Comparison of ENCODE assay signal across 8 cellular contexts in the genomic region with DNA sequence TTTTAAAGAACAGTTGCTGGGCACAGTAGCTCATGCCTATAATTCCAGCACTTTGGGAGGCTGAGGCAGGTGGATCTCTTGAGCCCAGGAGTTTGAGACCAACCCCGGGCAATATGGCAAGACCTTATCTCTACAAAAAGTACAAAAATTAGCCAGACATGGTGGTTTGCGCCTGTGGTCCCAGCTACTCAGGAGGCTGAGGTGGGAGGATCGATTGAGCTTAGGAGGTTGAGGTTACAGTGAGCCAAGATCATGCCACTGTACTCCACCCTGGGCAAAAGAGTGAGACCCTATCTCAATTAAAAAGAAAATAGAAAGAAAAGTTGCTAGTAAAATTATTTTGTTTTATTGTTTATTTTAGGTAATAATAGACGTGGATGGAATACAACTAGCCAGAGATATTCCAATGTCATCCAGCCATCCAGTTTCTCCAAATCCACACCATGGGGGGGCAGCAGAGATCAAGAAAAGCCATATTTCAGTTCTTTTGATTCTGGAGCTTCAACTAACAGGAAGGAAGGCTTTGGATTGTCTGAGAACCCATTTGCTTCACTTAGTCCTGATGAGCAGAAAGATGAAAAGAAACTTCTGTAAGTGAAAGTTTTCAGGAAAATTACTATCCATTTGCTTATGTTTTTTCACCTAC. TPM values are rescaled to one million over a fixed set of nuclear protein-coding genes. Genes with fewer than 3 reads are reported as not detected.
DNase-seq lines count a peak whose midpoint lies in the region; TF ChIP-seq lines count a peak whose summit lies in the region.

No MANE protein-coding gene starts in this region.

- intact Hi-C loops in colonic mucosa (cut with DNase I) = loop anchor here (5.0 kb wide), 1 partner anchor 83 kb away; no protein-coding TSS in a partner anchor

- peaks cover 4 to 66% (median 37%) of the 10 kb centered on the region in 11 experiments; a peak in 19 of 22 replicates for H4K20me1 ChIP-seq in BLaER1 treated with 17β-estradiol and CSF1 and Interleukin-3, amounts not matched to agents 10 nM and 100 nM
- peaks cover 3% of the 10 kb centered on the region for H4K20me1 ChIP-seq in osteoblast (ENCODE audit: insufficient read depth, low read length)

- peaks cover 46 to 60% (median 52%) of the 10 kb centered on the region in 11 experiments for H3K36me3 ChIP-seq in BLaER1 treated with 17β-estradiol and CSF1 and Interleukin-3, amounts not matched to agents 10 nM and 100 nM
- H3K36me3 ChIP-seq in colonic mucosa (no peaks in the 10 kb centered on the region), osteoblast (ENCODE audit: insufficient read depth, low read length) (peaks cover 38% of the 10 kb centered on the region)

- H3K27ac ChIP-seq in BLaER1 treated with 17β-estradiol and CSF1 and Interleukin-3, amounts not matched to agents 10 nM and 100 nM = no peak overlapping the region
- no peak overlapping the region for H3K27ac ChIP-seq in colonic mucosa
- no peak overlapping the region for H3K27ac ChIP-seq in osteoblast (ENCODE audit: low read depth, low read length)

- DNase-seq in GM13977 (ENCODE audit: low spot score) (no peak), NCI-H748 treated with DMSO at 0.1 percent for 48 hours (lab: John Stamatoyannopoulos, UW) (peak; percentile 9), colonic mucosa (peak; percentile 64), osteoblast (ENCODE audit: insufficient read length, low spot score, missing footprints) (peak; percentile 86), GOT3 (lab: John Stamatoyannopoulos, UW) (no peak)
- DNase-seq in stimulated activated naive CD4-positive, alpha-beta T cell treated with Interleukin-2 at 50 U/mL for 16 hours (lab: John Stamatoyannopoulos, UW) = no peak
- DNase-seq in central memory CD4-positive, alpha-beta T cell = no peak

- no peaks in the 10 kb centered on the region for H3K27me3 ChIP-seq in BLaER1 treated with 17β-estradiol and CSF1 and Interleukin-3, amounts not matched to agents 10 nM and 100 nM
- H3K27me3 ChIP-seq in colonic mucosa (no peaks in the 10 kb centered on the region), osteoblast (ENCODE audit: insufficient read depth, low read length) (no peaks in the 10 kb centered on the region)

- peaks cover 26 to 48% (median 36%) of the 10 kb centered on the region in 10 experiments for H3K4me1 ChIP-seq in BLaER1 treated with 17β-estradiol and CSF1 and Interleukin-3, amounts not matched to agents 10 nM and 100 nM
- peaks cover 8% of the 10 kb centered on the region for H3K4me1 ChIP-seq in colonic mucosa
- peaks cover 10% of the 10 kb centered on the region for H3K4me1 ChIP-seq in osteoblast (ENCODE audit: insufficient read depth, low read length)

- peak overlapping the region in 2 of 10 experiments; percentile 28 to 94; a peak in 2 of 20 replicates for H3K4me3 ChIP-seq in BLaER1 treated with 17β-estradiol and CSF1 and Interleukin-3, amounts not matched to agents 10 nM and 100 nM
- H3K4me3 ChIP-seq in colonic mucosa (no peak overlapping the region), osteoblast (ENCODE audit: insufficient read depth, low read length) (no peak overlapping the region)

- peak; percentile 38 for TF ChIP-seq CTCF in GM13977 (IDR thresholded peaks at IDR 0.05; ENCODE audit: extremely low read depth, insufficient read depth, missing control alignments)
- TF ChIP-seq CTCF in colonic mucosa (IDR thresholded peaks at IDR 0.05) = peak; percentile 23
- TF ChIP-seq CTCF in osteoblast (IDR thresholded peaks at IDR 0.05; ENCODE audit: extremely low read depth, low read depth, low read length) = peak; percentile 72

- peak overlapping the region in 10 of 11 experiments; percentile 30 to 96 (median 87); a peak in 19 of 22 replicates for H3K4me2 ChIP-seq in BLaER1 treated with 17β-estradiol and CSF1 and Interleukin-3, amounts not matched to agents 10 nM and 100 nM
- no peak overlapping the region for H3K4me2 ChIP-seq in osteoblast (ENCODE audit: insufficient read depth, low read length)

- in situ Hi-C loops in GM13977 (cut with MboI; ENCODE audit: low pct_unique_long_range_greater_than_20kb, low sequenced_read_pairs, unreplicated experiment) = no loop called here

- no peaks in the 10 kb centered on the region for H3K9me3 ChIP-seq in BLaER1 treated with 17β-estradiol and CSF1 and Interleukin-3, amounts not matched to agents 10 nM and 100 nM (replicated peaks in 1 of 11)
- H3K9me3 ChIP-seq in colonic mucosa (no peaks in the 10 kb centered on the region), osteoblast (ENCODE audit: low read depth, low read length) (no peaks in the 10 kb centered on the region)

- peaks cover 53% of the 10 kb centered on the region for H3K79me2 ChIP-seq in osteoblast (ENCODE audit: insufficient read depth, low read length)

- no peak overlapping the region for H2AFZ ChIP-seq in osteoblast (ENCODE audit: low read length)

- H3K9ac ChIP-seq in BLaER1 treated with 17β-estradiol and CSF1 and Interleukin-3, amounts not matched to agents 10 nM and 100 nM = peak overlapping the region in 1 of 11 experiments; percentile 50; a peak in 1 of 22 replicates
- no peak overlapping the region for H3K9ac ChIP-seq in colonic mucosa (ENCODE audit: low read depth in 2 of 2, low read length in 2 of 2)

RNA-seq across cellular contexts. Expression of gene NUP42, which starts 3.0 kb away (rescaled TPM):
- total RNA-seq in colonic mucosa (10 to 100 TPM; 23.4 to 30.5 TPM), osteoblast (22.4 and 26.2 TPM in 2 replicates)

Comparison
In these comparisons a context has a peak if more than half of its experiments do, and no peak if none do; other contexts are left out.
1. DNase-seq: peak in NCI-H748 treated with DMSO at 0.1 percent for 48 hours (single experiment), colonic mucosa (single experiment) and osteoblast (single experiment); none in GM13977 (single experiment), GOT3 (single experiment), stimulated activated naive CD4-positive, alpha-beta T cell treated with Interleukin-2 at 50 U/mL for 16 hours (single experiment) and central memory CD4-positive, alpha-beta T cell (single experiment).
2. Peak in every context shown above with its lines, with median percentiles within 50 percentile points of each other: CTCF ChIP-seq.